12 cellular contexts compared by ENCODE assay signal in the genomic region with DNA sequence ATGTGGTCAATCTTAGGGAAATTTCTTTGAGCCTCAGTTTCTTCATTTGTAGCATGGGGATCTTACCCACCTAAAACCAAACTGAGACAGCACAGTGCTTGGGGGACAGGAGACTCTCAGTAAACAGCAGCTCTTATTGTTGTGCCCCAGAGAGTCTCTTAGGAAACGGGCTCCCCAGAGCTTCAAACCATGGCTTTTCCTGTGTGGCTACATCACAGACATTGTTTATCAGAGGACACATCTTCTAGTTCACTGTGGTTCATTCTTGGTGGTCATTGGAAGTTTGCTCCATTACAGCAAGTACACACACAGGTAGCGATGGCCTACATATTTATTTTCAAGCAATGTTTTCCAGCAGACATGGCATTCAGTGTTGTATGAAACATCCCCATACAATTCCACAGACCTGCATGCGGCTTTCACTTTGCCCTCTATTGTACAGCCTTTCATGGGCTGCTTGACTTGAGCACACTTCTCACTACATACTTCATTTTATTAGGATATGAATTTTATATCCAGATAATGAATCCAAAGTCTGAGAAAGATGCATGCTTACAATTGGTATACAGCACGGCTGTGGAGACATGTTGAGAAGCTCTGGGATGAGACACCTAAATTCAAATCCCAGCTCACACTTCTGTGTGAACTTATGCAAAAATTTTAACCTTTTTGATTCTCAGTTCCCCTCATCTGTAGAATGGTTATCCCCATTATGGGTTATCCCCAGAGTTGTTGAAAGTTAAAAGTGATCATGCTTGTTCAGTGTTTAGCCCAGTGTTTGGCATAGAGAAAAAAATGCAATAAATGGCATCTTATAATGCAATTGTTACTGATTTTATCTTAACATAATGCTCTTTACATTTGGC.
DNase-seq lines count a peak whose midpoint lies in the region; ATAC-seq, FAIRE-seq and TF ChIP-seq lines count a peak whose summit lies in the region.
"Had no signal": no experiment of that assay in that cellular context is flagged by ENCODE, and none has a peak within 500 bp of the region (broad histone marks: within the 10 kb centered on the region; RNA-seq: fewer than 3 reads in every experiment).

No MANE protein-coding gene starts in this region.

- peaks cover 0 to 35% (median 0%) of the 10 kb centered on the region in 11 experiments; a peak in 2 of 22 replicates for H4K20me1 ChIP-seq in BLaER1 treated with 17β-estradiol and CSF1 and Interleukin-3, amounts not matched to agents 10 nM and 100 nM
- peaks cover 45% of the 10 kb centered on the region for H4K20me1 ChIP-seq in HepG2 (ENCODE audit: insufficient read depth, low read length)

- ATAC-seq in GM18868 (IDR thresholded peaks at IDR 0.05; ENCODE audit: unreplicated experiment) (peak; percentile 65), HG02763 (IDR thresholded peaks at IDR 0.05; ENCODE audit: unreplicated experiment) (peak; percentile 59), HepG2 (no peak), WTC11 (no peak)
- ATAC-seq: K562 had no signal

- no peak overlapping the region for H2AFZ ChIP-seq in HepG2 (ENCODE audit: low read length)

- no peaks in the 10 kb centered on the region for H3K36me3 ChIP-seq in BLaER1 treated with 17β-estradiol and CSF1 and Interleukin-3, amounts not matched to agents 10 nM and 100 nM
- peaks cover 1 to 6% of the 10 kb centered on the region in 2 experiments; a peak in 3 of 5 replicates for H3K36me3 ChIP-seq in HepG2 (replicated peaks in 1 of 2; ENCODE audit: control insufficient read depth in 1 of 2, insufficient read depth in 2 of 2, low read length in 2 of 2)
- no peaks in the 10 kb centered on the region for H3K36me3 ChIP-seq in stomach

- peaks cover 64% of the 10 kb centered on the region for H3K79me2 ChIP-seq in HepG2 (ENCODE audit: insufficient read depth, low read length)

- H3K4me1 Mint-ChIP-seq in Calu3 (ENCODE audit: low read depth, unreplicated experiment) (no peaks in the 10 kb centered on the region), WTC11 (peaks cover 23% of the 10 kb centered on the region)

- FAIRE-seq in HepG2 (lab: Jason Lieb, UNC) = no peak
- FAIRE-seq: endometrium, K562 had no signal

- TF ChIP-seq EP300 in HepG2 (IDR thresholded peaks at IDR 0.05; ENCODE audit: low read depth in 2 of 2, low read length in 2 of 2) (no peak), HepG2 (CRISPR knock-in tag; IDR thresholded peaks at IDR 0.05; ENCODE audit: borderline replicate concordance) (no peak), stomach (IDR thresholded peaks at IDR 0.05) (no peak)

- peak; percentile 51 for DNase-seq in T-helper 22 cell (ENCODE audit: low read depth)
- DNase-seq in HepG2 (ENCODE audit: low spot score) = no peak
- DNase-seq in Calu3 = no peak
- no peak for DNase-seq in WTC11 (ENCODE audit: low spot score)
- no peak for DNase-seq in stomach
- DNase-seq: kidney glomerular epithelial cell; stimulated activated CD8-positive, alpha-beta memory T cell treated with anti-CD3 and anti-CD28 coated beads, Interleukin-4, amount 100 ng/mL, for 48 hours had no signal

- in situ Hi-C loops in HepG2 (cut with HindIII; ENCODE audit: extremely low pct_ligation_motif_present, low pct_unique_long_range_greater_than_20kb) = no loop called here

- CTCF ChIA-PET in HepG2 (lab: Yijun Ruan, JAX; ENCODE audit: low intra/inter-chr PET ratio, low total read pairs) = no interaction called here
- CTCF ChIA-PET in Calu3 (lab: Charles Lee) = no interaction called here
- CTCF ChIA-PET in WTC11 (lab: Charles Lee) = interaction anchor here (1.0 kb wide), 1 partner anchor 43 kb away, joined by 3 read pairs; no protein-coding TSS in a partner anchor

- no peaks in the 10 kb centered on the region for H3K27me3 ChIP-seq in BLaER1 treated with 17β-estradiol and CSF1 and Interleukin-3, amounts not matched to agents 10 nM and 100 nM
- H3K27me3 ChIP-seq in HepG2 (ENCODE audit: control insufficient read depth in 1 of 2, insufficient read depth in 2 of 2, low read length in 2 of 2) (no peaks in the 10 kb centered on the region), stomach (no peaks in the 10 kb centered on the region)

- TF ChIP-seq CTCF in HepG2 (CRISPR knock-in tag; IDR thresholded peaks at IDR 0.05) (no peak), Calu3 (IDR thresholded peaks at IDR 0.05; ENCODE audit: unreplicated experiment) (no peak), WTC11 (IDR thresholded peaks at IDR 0.05) (no peak), stomach (IDR thresholded peaks at IDR 0.05) (no peak)

- peaks cover 0 to 16% (median 10%) of the 10 kb centered on the region in 10 experiments; a peak in 14 of 20 replicates for H3K4me1 ChIP-seq in BLaER1 treated with 17β-estradiol and CSF1 and Interleukin-3, amounts not matched to agents 10 nM and 100 nM
- H3K4me1 ChIP-seq in HepG2 (ENCODE audit: insufficient read depth, low read length) = peaks cover 39% of the 10 kb centered on the region
- H3K4me1 ChIP-seq in stomach = peaks cover 0 to 9% (median 5%) of the 10 kb centered on the region in 4 donors

- POLR2A ChIA-PET in HepG2 (lab: Yijun Ruan, JAX) (no interaction called here), WTC11 (lab: Charles Lee) (no interaction called here)

- H3K9ac ChIP-seq in BLaER1 treated with 17β-estradiol and CSF1 and Interleukin-3, amounts not matched to agents 10 nM and 100 nM = no peak overlapping the region
- no peak overlapping the region for H3K9ac ChIP-seq in HepG2 (ENCODE audit: insufficient read depth, low read depth, low read length)

- intact Hi-C loops in HepG2 (cut with micrococcal nuclease; ENCODE audit: unreplicated experiment) (no loop called here), Calu3 (cut with micrococcal nuclease; ENCODE audit: unreplicated experiment) (no loop called here), stomach (cut with DNase I; ENCODE audit: low total_unique reads) (no loop called here)

- TF ChIP-seq POLR2A in HepG2 (IDR thresholded peaks at IDR 0.05; ENCODE audit: insufficient read depth in 1 of 2, low read depth in 2 of 2, low read length in 2 of 2) (no peak), stomach (IDR thresholded peaks at IDR 0.05) (no peak)

- TF ChIP-seq RAD21 in HepG2 (CRISPR knock-in tag; IDR thresholded peaks at IDR 0.05) = no peak

- H3K4me3 ChIP-seq in BLaER1 treated with 17β-estradiol and CSF1 and Interleukin-3, amounts not matched to agents 10 nM and 100 nM = no peak overlapping the region
- H3K4me3 ChIP-seq in HepG2 (replicated peaks in 1 of 3; ENCODE audit: insufficient read depth in 1 of 3, low read depth in 2 of 3, low read length in 3 of 3) (no peak overlapping the region), stomach (no peak overlapping the region)
- H3K4me3 ChIP-seq: K562 had no signal

- H3K27me3 Mint-ChIP-seq in Calu3 (ENCODE audit: unreplicated experiment) (no peaks in the 10 kb centered on the region), WTC11 (ENCODE audit: low read depth) (no peaks in the 10 kb centered on the region)

- H3K27ac ChIP-seq in BLaER1 treated with 17β-estradiol and CSF1 and Interleukin-3, amounts not matched to agents 10 nM and 100 nM = no peak overlapping the region
- H3K27ac ChIP-seq in HepG2 (ENCODE audit: extremely low read length, insufficient read depth, low read length) (no peak overlapping the region), stomach (no peak overlapping the region)

- BruUV-seq in HepG2 (replicated peaks; lab: Mats Ljungman, UMichigan) = no TSS peak
- BruUV-seq in Calu3 (replicated peaks; lab: Mats Ljungman, UMichigan) = no TSS peak

- H3K36me3 Mint-ChIP-seq in Calu3 (ENCODE audit: insufficient read depth, unreplicated experiment) (no peaks in the 10 kb centered on the region), WTC11 (no peaks in the 10 kb centered on the region)

- H3K27ac Mint-ChIP-seq in Calu3 (ENCODE audit: unreplicated experiment) (no peak overlapping the region), WTC11 (no peak overlapping the region; the same call in 1 of the 2 replicates)

- H3K9me3 Mint-ChIP-seq in Calu3 (ENCODE audit: low read depth, unreplicated experiment) (no peaks in the 10 kb centered on the region), WTC11 (no peaks in the 10 kb centered on the region)

- 93% methylated on average over 4 of the region's 4 CpGs for WGBS in HepG2 (ENCODE audit: low lambda C conversion rate)
- 84 to 92% (median 89%) methylated on average over 4 of the region's 4 CpGs for WGBS in stomach, 5 donors

- H3K4me3 Mint-ChIP-seq in Calu3 (ENCODE audit: low read depth, unreplicated experiment) = no peak overlapping the region
- no peak overlapping the region for H3K4me3 Mint-ChIP-seq in WTC11

- peak overlapping the region in 8 of 11 experiments; percentile 26 to 77 (median 54); a peak in 15 of 22 replicates for H3K4me2 ChIP-seq in BLaER1 treated with 17β-estradiol and CSF1 and Interleukin-3, amounts not matched to agents 10 nM and 100 nM
- no peak overlapping the region for H3K4me2 ChIP-seq in HepG2 (ENCODE audit: low read depth, low read length)

- no peaks in the 10 kb centered on the region for H3K9me3 ChIP-seq in BLaER1 treated with 17β-estradiol and CSF1 and Interleukin-3, amounts not matched to agents 10 nM and 100 nM (replicated peaks in 1 of 11)
- no peaks in the 10 kb centered on the region for H3K9me3 ChIP-seq in HepG2 (ENCODE audit: low read length)
- no peaks in the 10 kb centered on the region for H3K9me3 ChIP-seq in stomach

TF ChIP-seq in HepG2, 621 proteins besides CTCF, POLR2A, EP300 and RAD21:
- no peak for TF ChIP-seq ZNF468 (CRISPR knock-in tag; IDR thresholded peaks at IDR 0.05)
- TF ChIP-seq, protein P1, sequence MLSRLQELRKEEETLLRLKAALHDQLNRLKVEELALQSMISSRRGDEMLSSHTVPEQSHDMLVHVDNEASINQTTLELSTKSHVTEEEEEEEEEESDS (CRISPR knock-in tag; IDR thresholded peaks at IDR 0.05; ENCODE audit: borderline replicate concordance) = no peak
- no peak for TF ChIP-seq HNRNPL (IDR thresholded peaks at IDR 0.05; ENCODE audit: low read depth, low read length)
- no peak for TF ChIP-seq SSRP1 (CRISPR knock-in tag; IDR thresholded peaks at IDR 0.05)
TF ChIP-seq in HepG2: peak in this region for 0.

TF ChIP-seq in WTC11, 78 proteins besides CTCF, POLR2A, EP300 and RAD21 (continues in another document):
- TF ChIP-seq, protein P2, sequence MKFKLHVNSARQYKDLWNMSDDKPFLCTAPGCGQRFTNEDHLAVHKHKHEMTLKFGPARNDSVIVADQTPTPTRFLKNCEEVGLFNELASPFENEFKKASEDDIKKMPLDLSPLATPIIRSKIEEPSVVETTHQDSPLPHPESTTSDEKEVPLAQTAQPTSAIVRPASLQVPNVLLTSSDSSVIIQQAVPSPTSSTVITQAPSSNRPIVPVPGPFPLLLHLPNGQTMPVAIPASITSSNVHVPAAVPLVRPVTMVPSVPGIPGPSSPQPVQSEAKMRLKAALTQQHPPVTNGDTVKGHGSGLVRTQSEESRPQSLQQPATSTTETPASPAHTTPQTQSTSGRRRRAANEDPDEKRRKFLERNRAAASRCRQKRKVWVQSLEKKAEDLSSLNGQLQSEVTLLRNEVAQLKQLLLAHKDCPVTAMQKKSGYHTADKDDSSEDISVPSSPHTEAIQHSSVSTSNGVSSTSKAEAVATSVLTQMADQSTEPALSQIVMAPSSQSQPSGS (CRISPR knock-in tag; IDR thresholded peaks at IDR 0.05; ENCODE audit: borderline replicate concordance, low read depth) = no peak
- no peak for TF ChIP-seq ZNF121 (CRISPR knock-in tag; IDR thresholded peaks at IDR 0.05)
- TF ChIP-seq GABPB1 (CRISPR knock-in tag; IDR thresholded peaks at IDR 0.05) = no peak

Comparison
In these comparisons a context has a peak if more than half of its experiments do, and no peak if none do; other contexts are left out.
1. ATAC-seq: peak in GM18868 (single experiment) and HG02763 (single experiment); none in HepG2 (single experiment) and WTC11 (single experiment).